ENCODE assay signal across 26 cellular contexts in the genomic region with DNA sequence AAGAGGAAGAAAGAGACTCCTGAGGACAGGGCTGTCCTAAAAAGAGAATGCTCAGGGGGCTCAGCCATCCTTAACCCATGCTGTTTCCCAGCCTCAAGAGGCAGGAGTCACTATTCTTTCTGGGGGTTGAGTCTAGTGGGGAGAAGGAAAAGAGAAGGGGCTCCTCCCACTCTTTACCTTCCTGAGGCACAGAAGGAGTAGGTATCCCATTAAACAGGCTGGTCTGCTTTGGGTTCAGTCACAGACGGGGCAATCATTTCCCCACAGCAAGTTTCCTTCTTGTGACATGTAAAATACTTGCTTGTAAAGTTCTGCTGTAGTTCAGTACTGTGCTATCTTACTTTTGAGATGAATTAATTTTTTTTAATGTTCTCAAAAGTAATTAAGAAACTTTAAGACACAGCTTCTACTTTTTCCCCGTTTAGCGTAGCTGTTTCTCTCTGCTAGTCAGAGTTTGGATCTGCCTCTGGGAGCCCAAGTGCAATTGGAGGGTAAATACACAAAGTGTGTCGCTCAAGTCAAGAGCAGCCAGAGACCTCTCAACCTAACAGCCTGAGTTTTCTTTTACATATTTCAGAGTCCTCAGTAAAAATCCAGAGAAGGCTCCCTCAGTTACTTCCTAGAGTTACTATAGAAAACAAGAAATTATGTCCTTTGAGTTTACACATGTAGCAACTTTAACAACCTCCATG. TPM values are rescaled to one million over a fixed set of nuclear protein-coding genes. Genes with fewer than 3 reads are reported as not detected.
"Had no signal": no experiment of that assay in that cellular context is flagged by ENCODE, and none has a peak within 500 bp of the region (broad histone marks: within the 10 kb centered on the region; RNA-seq: fewer than 3 reads in every experiment).

No MANE protein-coding gene starts in this region.

- H3K27ac Mint-ChIP-seq: naive thymus-derived CD8-positive, alpha-beta T cell; type B pancreatic cell had no signal

- H3K36me3 Mint-ChIP-seq: naive thymus-derived CD8-positive, alpha-beta T cell; type B pancreatic cell had no signal

- H3K4me1 Mint-ChIP-seq: naive thymus-derived CD8-positive, alpha-beta T cell had no signal

- H3K4me3 Mint-ChIP-seq: naive thymus-derived CD8-positive, alpha-beta T cell; type B pancreatic cell had no signal

- H3K9me3 Mint-ChIP-seq: naive thymus-derived CD8-positive, alpha-beta T cell; type B pancreatic cell had no signal

- H3K9me3 ChIP-seq: heart left ventricle, mucosa of descending colon, ovary, stomach, uterus had no signal

- FAIRE-seq: frontal cortex, islet of Langerhans, small intestine had no signal

- H3K36me3 ChIP-seq: heart left ventricle, ovary, stomach, uterus had no signal

- H3K4me1 ChIP-seq: heart left ventricle, stomach, uterus had no signal

- ATAC-seq: heart left ventricle; naive thymus-derived CD8-positive, alpha-beta T cell; right cardiac atrium had no signal

- H3K27ac ChIP-seq: coronary artery, heart left ventricle, ovary, stomach, uterus had no signal

- H3K27me3 ChIP-seq: ovary, stomach, uterus had no signal

- DNase-seq: effector CD4-positive, alpha-beta T cell; heart left ventricle; hypothalamus; kidney glomerular epithelial cell; mucosa of descending colon; naive thymus-derived CD8-positive, alpha-beta T cell; ovary; right cardiac atrium; small intestine; stimulated activated CD4-positive, alpha-beta T cell treated with anti-CD3 and anti-CD28 coated beads, Interleukin-2, amount 100 ng/mL, for 48 hours; stomach; substantia nigra; uterus had no signal

- H3K4me3 ChIP-seq: coronary artery, heart left ventricle, mucosa of descending colon, ovary, stomach, uterus had no signal

RNA-seq across cellular contexts. Expression of a gene that starts 15.0 kb away (rescaled TPM):
- total RNA-seq: dermis microvascular lymphatic vessel endothelial cell; fibroblast of lung; frontal cortex; glomerular endothelial cell; heart left ventricle; lower leg skin; mucosa of descending colon; naive thymus-derived CD8-positive, alpha-beta T cell; ovary; right cardiac atrium; stomach; uterus had no signal
- polyA plus RNA-seq: esophagus; fibroblast of lung; heart left ventricle; naive thymus-derived CD8-positive, alpha-beta T cell; neural cell; ovary; right cardiac atrium; small intestine; stomach had no signal

RNA-seq across cellular contexts. Expression of a gene that starts 26.4 kb away (rescaled TPM):
- total RNA-seq: chondrocyte; dermis microvascular lymphatic vessel endothelial cell; fibroblast of lung; frontal cortex; glomerular endothelial cell; heart left ventricle; lower leg skin; mucosa of descending colon; naive thymus-derived CD8-positive, alpha-beta T cell; ovary; posterior vena cava; right cardiac atrium; stomach; uterus had no signal
- polyA plus RNA-seq: esophagus; fibroblast of lung; heart left ventricle; naive thymus-derived CD8-positive, alpha-beta T cell; neural cell; ovary; right cardiac atrium; small intestine; stomach had no signal

RNA-seq across cellular contexts. Expression of a gene that starts 41.4 kb away (rescaled TPM):
- total RNA-seq: chondrocyte; dermis microvascular lymphatic vessel endothelial cell; fibroblast of lung; frontal cortex; glomerular endothelial cell; heart left ventricle; lower leg skin; mucosa of descending colon; naive thymus-derived CD8-positive, alpha-beta T cell; ovary; posterior vena cava; right cardiac atrium; stomach; uterus had no signal
- polyA plus RNA-seq: esophagus; fibroblast of lung; heart left ventricle; naive thymus-derived CD8-positive, alpha-beta T cell; neural cell; ovary; right cardiac atrium; small intestine; stomach; thymus had no signal
